In genomic region chr17:67245073-67245693, GRCh38 we compare ENCODE assay signal across 1 cellular context.
TF ChIP-seq lines count a peak whose summit lies in the region.

Gene HELZ (minus strand): TSS chr17:67245196. CDS start chr17:67218804, 26,392 bp downstream.

TF ChIP-seq in HepG2, 621 proteins besides CTCF, POLR2A, EP300 and RAD21 (continued from another document and continues in another):
- TF ChIP-seq ATF6 (CRISPR knock-in tag; conservative IDR thresholded peaks at IDR 0.05) = no peak
- TF ChIP-seq, protein P1, sequence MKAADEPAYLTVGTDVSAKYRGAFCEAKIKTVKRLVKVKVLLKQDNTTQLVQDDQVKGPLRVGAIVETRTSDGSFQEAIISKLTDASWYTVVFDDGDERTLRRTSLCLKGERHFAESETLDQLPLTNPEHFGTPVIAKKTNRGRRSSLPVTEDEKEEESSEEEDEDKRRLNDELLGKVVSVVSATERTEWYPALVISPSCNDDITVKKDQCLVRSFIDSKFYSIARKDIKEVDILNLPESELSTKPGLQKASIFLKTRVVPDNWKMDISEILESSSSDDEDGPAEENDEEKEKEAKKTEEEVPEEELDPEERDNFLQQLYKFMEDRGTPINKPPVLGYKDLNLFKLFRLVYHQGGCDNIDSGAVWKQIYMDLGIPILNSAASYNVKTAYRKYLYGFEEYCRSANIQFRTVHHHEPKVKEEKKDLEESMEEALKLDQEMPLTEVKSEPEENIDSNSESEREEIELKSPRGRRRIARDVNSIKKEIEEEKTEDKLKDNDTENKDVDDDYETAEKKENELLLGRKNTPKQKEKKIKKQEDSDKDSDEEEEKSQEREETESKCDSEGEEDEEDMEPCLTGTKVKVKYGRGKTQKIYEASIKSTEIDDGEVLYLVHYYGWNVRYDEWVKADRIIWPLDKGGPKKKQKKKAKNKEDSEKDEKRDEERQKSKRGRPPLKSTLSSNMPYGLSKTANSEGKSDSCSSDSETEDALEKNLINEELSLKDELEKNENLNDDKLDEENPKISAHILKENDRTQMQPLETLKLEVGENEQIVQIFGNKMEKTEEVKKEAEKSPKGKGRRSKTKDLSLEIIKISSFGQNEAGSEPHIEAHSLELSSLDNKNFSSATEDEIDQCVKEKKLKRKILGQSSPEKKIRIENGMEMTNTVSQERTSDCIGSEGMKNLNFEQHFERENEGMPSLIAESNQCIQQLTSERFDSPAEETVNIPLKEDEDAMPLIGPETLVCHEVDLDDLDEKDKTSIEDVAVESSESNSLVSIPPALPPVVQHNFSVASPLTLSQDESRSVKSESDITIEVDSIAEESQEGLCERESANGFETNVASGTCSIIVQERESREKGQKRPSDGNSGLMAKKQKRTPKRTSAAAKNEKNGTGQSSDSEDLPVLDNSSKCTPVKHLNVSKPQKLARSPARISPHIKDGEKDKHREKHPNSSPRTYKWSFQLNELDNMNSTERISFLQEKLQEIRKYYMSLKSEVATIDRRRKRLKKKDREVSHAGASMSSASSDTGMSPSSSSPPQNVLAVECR (CRISPR knock-in tag; IDR thresholded peaks at IDR 0.05; ENCODE audit: borderline replicate concordance) = peak; percentile 67; the same call in 1 of the 2 replicates
- no peak for TF ChIP-seq SIX4 (CRISPR knock-in tag; IDR thresholded peaks at IDR 0.05)
- TF ChIP-seq PLSCR1 (CRISPR knock-in tag; IDR thresholded peaks at IDR 0.05; ENCODE audit: borderline replicate concordance) = no peak
- no peak for TF ChIP-seq ZNF280B (CRISPR knock-in tag; IDR thresholded peaks at IDR 0.05; ENCODE audit: borderline replicate concordance)
- no peak for TF ChIP-seq EZH2 (conservative IDR thresholded peaks at IDR 0.05; ENCODE audit: low read depth, low read length)
- TF ChIP-seq SAP130 (CRISPR knock-in tag; IDR thresholded peaks at IDR 0.05; ENCODE audit: low read depth) = peak; percentile 72; the same call in 1 of the 2 replicates
- peak; percentile 37 for TF ChIP-seq U2AF1 (optimal IDR thresholded peaks at IDR 0.05; ENCODE audit: low read depth, low read length)
- TF ChIP-seq ZNF547 (CRISPR knock-in tag; IDR thresholded peaks at IDR 0.05) = no peak; the same call in 1 of the 2 replicates
- TF ChIP-seq CREB3 (CRISPR knock-in tag; IDR thresholded peaks at IDR 0.05) = no peak
- TF ChIP-seq PITX1 (CRISPR knock-in tag; IDR thresholded peaks at IDR 0.05) = peak; percentile 14; the same call in 1 of the 2 replicates
- TF ChIP-seq ZNF780A (CRISPR knock-in tag; IDR thresholded peaks at IDR 0.05) = no peak
- TF ChIP-seq KDM2A (CRISPR knock-in tag; IDR thresholded peaks at IDR 0.05; ENCODE audit: borderline replicate concordance, low read depth) = peak; percentile 65
- TF ChIP-seq SOX5 (CRISPR knock-in tag; IDR thresholded peaks at IDR 0.05; ENCODE audit: borderline replicate concordance) = no peak
- TF ChIP-seq ZNF337 (CRISPR knock-in tag; IDR thresholded peaks at IDR 0.05; ENCODE audit: borderline replicate concordance, low read depth) = no peak
- TF ChIP-seq TCF7 (IDR thresholded peaks at IDR 0.05; ENCODE audit: low read depth) = no peak
- TF ChIP-seq, protein P2, sequence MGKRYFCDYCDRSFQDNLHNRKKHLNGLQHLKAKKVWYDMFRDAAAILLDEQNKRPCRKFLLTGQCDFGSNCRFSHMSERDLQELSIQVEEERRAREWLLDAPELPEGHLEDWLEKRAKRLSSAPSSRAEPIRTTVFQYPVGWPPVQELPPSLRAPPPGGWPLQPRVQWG (CRISPR knock-in tag; IDR thresholded peaks at IDR 0.05; ENCODE audit: borderline replicate concordance, low read depth) = no peak
- TF ChIP-seq HNRNPK (IDR thresholded peaks at IDR 0.05; ENCODE audit: low read depth, low read length, poor library complexity, severe bottlenecking) = peak; percentile 30
- TF ChIP-seq, protein P3, sequence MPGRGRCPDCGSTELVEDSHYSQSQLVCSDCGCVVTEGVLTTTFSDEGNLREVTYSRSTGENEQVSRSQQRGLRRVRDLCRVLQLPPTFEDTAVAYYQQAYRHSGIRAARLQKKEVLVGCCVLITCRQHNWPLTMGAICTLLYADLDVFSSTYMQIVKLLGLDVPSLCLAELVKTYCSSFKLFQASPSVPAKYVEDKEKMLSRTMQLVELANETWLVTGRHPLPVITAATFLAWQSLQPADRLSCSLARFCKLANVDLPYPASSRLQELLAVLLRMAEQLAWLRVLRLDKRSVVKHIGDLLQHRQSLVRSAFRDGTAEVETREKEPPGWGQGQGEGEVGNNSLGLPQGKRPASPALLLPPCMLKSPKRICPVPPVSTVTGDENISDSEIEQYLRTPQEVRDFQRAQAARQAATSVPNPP (CRISPR knock-in tag; IDR thresholded peaks at IDR 0.05) = peak; percentile 84
- TF ChIP-seq ARNTL (CRISPR knock-in tag; IDR thresholded peaks at IDR 0.05) = 0 out of 2 replicates have a peak, but pooled peaks have one; percentile 30
- TF ChIP-seq KAT2B (IDR thresholded peaks at IDR 0.05; ENCODE audit: borderline replicate concordance, low read depth, low read length) = no peak
- no peak for TF ChIP-seq ZKSCAN5 (CRISPR knock-in tag; IDR thresholded peaks at IDR 0.05)
- no peak; the same call in 1 of the 2 replicates for TF ChIP-seq SNAPC2 (CRISPR knock-in tag; IDR thresholded peaks at IDR 0.05)
- TF ChIP-seq ZNF407 (CRISPR knock-in tag; IDR thresholded peaks at IDR 0.05; ENCODE audit: not compliant biosample characterization) = no peak
- TF ChIP-seq FOXO1 (CRISPR knock-in tag; IDR thresholded peaks at IDR 0.05) = no peak; the same call in none of the 2 replicates
- TF ChIP-seq MTF1 (CRISPR knock-in tag; IDR thresholded peaks at IDR 0.05) = no peak
- TF ChIP-seq RBM22 (optimal IDR thresholded peaks at IDR 0.05; ENCODE audit: low read length) = no peak
- no peak for TF ChIP-seq SP1 (IDR thresholded peaks at IDR 0.05)
- peak; percentile 44; the same call in 1 of the 2 replicates for TF ChIP-seq SP1 (CRISPR knock-in tag; IDR thresholded peaks at IDR 0.05)
- no peak for TF ChIP-seq SCMH1 (CRISPR knock-in tag; IDR thresholded peaks at IDR 0.05; ENCODE audit: borderline replicate concordance)
- no peak for TF ChIP-seq ZNF564 (CRISPR knock-in tag; IDR thresholded peaks at IDR 0.05)
- TF ChIP-seq FOXC1 (CRISPR knock-in tag; IDR thresholded peaks at IDR 0.05; ENCODE audit: borderline replicate concordance) = no peak
- TF ChIP-seq, protein P4, sequence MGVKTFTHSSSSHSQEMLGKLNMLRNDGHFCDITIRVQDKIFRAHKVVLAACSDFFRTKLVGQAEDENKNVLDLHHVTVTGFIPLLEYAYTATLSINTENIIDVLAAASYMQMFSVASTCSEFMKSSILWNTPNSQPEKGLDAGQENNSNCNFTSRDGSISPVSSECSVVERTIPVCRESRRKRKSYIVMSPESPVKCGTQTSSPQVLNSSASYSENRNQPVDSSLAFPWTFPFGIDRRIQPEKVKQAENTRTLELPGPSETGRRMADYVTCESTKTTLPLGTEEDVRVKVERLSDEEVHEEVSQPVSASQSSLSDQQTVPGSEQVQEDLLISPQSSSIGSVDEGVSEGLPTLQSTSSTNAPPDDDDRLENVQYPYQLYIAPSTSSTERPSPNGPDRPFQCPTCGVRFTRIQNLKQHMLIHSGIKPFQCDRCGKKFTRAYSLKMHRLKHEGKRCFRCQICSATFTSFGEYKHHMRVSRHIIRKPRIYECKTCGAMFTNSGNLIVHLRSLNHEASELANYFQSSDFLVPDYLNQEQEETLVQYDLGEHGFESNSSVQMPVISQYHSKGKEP (CRISPR knock-in tag; IDR thresholded peaks at IDR 0.05) = no peak
